Comparison of ENCODE assay signal across 9 cellular contexts in the genomic region with DNA sequence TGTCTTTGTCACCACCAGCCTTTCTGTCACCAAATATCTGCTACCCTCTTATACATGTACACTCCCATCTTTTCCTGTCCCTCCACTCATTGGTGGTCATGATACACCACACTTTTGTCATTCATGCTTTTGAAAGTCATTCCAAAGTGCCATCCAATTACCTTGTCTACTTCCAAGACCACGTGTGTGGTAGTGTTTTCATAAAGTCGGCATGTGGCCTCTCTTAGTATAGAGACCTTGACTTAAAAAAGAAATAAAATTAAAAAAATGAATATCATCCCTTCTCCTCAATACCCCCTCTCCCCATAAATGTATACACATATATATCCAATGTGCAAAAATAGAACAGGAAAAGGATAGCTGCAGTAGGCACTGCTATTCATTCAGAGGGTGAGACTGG.
"Had no signal": no experiment of that assay in that cellular context is flagged by ENCODE, and none has a peak within 500 bp of the region (broad histone marks: within the 10 kb centered on the region; RNA-seq: fewer than 3 reads in every experiment).

No MANE protein-coding gene starts in this region.

- DNase-seq: GM23248, H7, HFFc6, IMR-90, KG1 had no signal

- H2AFZ ChIP-seq: GM23248 had no signal

- H3K27ac Mint-ChIP-seq: HFFc6 had no signal

- H3K27ac ChIP-seq: GM23248, HL-60 had no signal

- H3K36me3 ChIP-seq: HAP-1 had no signal

- H3K9ac ChIP-seq: GM23248 had no signal

- H3K4me3 Mint-ChIP-seq: HFFc6 had no signal

- ATAC-seq: HCT116, K562 had no signal

- H3K9me3 ChIP-seq: HAP-1 had no signal

- H3K4me3 ChIP-seq: GM23248, HAP-1, K562 had no signal
